ENCODE assay signal across 8 cellular contexts in the genomic region with DNA sequence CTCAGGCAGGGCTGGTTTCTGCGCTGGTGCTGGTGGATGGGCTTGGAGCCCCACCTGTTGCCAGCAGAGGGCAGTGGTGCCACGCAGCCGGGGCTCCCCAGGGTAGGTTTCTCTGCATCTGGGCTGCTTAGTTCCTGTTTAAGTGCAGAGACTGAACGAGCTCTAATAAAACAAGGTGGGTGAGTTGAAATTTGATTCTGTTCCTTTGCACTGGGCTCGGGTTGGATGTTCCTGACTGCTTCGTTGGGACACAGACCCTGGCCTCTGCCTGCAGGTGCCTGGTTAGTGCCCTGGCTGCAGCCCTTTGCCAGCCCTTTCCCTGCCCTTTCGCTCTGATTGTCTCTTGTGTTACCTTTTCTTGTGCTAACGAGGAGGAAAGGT.
A peak's percentile ranks its signal among the peaks of the same experiment; 100 is the strongest.
DNase-seq lines count a peak whose midpoint lies in the region; ATAC-seq and TF ChIP-seq lines count a peak whose summit lies in the region.

No MANE protein-coding gene starts in this region.

- CTCF ChIA-PET in HEK293T (lab: Yijun Ruan, JAX) = interaction anchor here (0.6 to 1.0 kb wide), 4 partner anchors 31 to 573 kb away, joined by 3 to 6 read pairs (median 4); no protein-coding TSS in a partner anchor

- H3K4me1 Mint-ChIP-seq in central memory CD8-positive, alpha-beta T cell = peaks cover 17% of the 10 kb centered on the region

- POLR2A ChIA-PET in HEK293T (lab: Yijun Ruan, JAX) = no interaction called here

- H3K27ac Mint-ChIP-seq in central memory CD8-positive, alpha-beta T cell (ENCODE audit: low read depth) = no peak overlapping the region

- no peaks in the 10 kb centered on the region for H3K9me3 Mint-ChIP-seq in central memory CD8-positive, alpha-beta T cell

- no peaks in the 10 kb centered on the region for H3K27me3 Mint-ChIP-seq in central memory CD8-positive, alpha-beta T cell

- peaks cover 6% of the 10 kb centered on the region for H3K36me3 Mint-ChIP-seq in central memory CD8-positive, alpha-beta T cell (ENCODE audit: insufficient read depth)

- ATAC-seq in central memory CD8-positive, alpha-beta T cell (replicated peaks; ENCODE audit: extremely low read depth, poor library complexity, severe bottlenecking) = peak; percentile 100
- no peak for ATAC-seq in GM21360 (IDR thresholded peaks at IDR 0.05; ENCODE audit: unreplicated experiment)

- DNase-seq in COLO829 (ENCODE audit: low spot score) (peak; percentile 89), HEK293T (ENCODE audit: extremely low spot score) (peak; percentile 92), NCI-H446 (lab: John Stamatoyannopoulos, UW) (peak; percentile 53 to 73), kidney tubule cell (ENCODE audit: low spot score) (peak; percentile 69)
- DNase-seq in activated CD4-positive, alpha-beta T cell treated with anti-CD3 and anti-CD28 coated beads for 1 hour = peak; percentile 81
- peak; percentile 82 to 85 for DNase-seq in central memory CD8-positive, alpha-beta T cell (ENCODE audit: low spot score in 2 of 2)
- peak; percentile 83 to 86 for DNase-seq in stimulated activated CD4-positive, alpha-beta T cell treated with anti-CD3 and anti-CD28 coated beads, Interleukin-2, amount 100 ng/mL, for 24 hours

- H3K4me3 Mint-ChIP-seq in central memory CD8-positive, alpha-beta T cell = no peak overlapping the region

TF ChIP-seq in HEK293T, 16 proteins besides CTCF, POLR2A, EP300 and RAD21:
- TF ChIP-seq TARDBP (IDR thresholded peaks at IDR 0.05) = no peak
TF ChIP-seq in HEK293T: peak in this region for 0.
